8 cellular contexts compared by ENCODE assay signal in genomic region chr10:11683529-11684320, GRCh38. TPM values are rescaled to one million over a fixed set of nuclear protein-coding genes. Genes with fewer than 3 reads are reported as not detected.
DNase-seq lines count a peak whose midpoint lies in the region; ATAC-seq, FAIRE-seq and TF ChIP-seq lines count a peak whose summit lies in the region.
"Had no signal": no experiment of that assay in that cellular context is flagged by ENCODE, and none has a peak within 500 bp of the region (broad histone marks: within the 10 kb centered on the region; RNA-seq: fewer than 3 reads in every experiment).

No MANE protein-coding gene starts in this region.

- H3K9me3 Mint-ChIP-seq in Calu3 (ENCODE audit: low read depth, unreplicated experiment) = no peaks in the 10 kb centered on the region
- H3K9me3 Mint-ChIP-seq in activated T-helper 17 cell treated with anti-CD3 and anti-CD28 coated beads, Interleukin-2, amount 50 U/mL, for 72 hours = no peaks in the 10 kb centered on the region
- H3K9me3 Mint-ChIP-seq in natural killer cell = no peaks in the 10 kb centered on the region

- H3K4me3 Mint-ChIP-seq in Calu3 (ENCODE audit: low read depth, unreplicated experiment) (peak overlapping the region; percentile 67), natural killer cell (peak overlapping the region; percentile 72)
- H3K4me3 Mint-ChIP-seq in activated T-helper 17 cell treated with anti-CD3 and anti-CD28 coated beads, Interleukin-2, amount 50 U/mL, for 72 hours = peak overlapping the region; percentile 68

- H3K4me3 ChIP-seq in lower leg skin (ENCODE audit: low read depth, poor library complexity, severe bottlenecking) = no peak overlapping the region

- no TSS peak for BruUV-seq in Calu3 (replicated peaks; lab: Mats Ljungman, UMichigan)

- 88% methylated on average over 14 of the region's 14 CpGs for WGBS in lower leg skin, 2 donors

- H3K27me3 Mint-ChIP-seq in Calu3 (ENCODE audit: unreplicated experiment) = peaks cover 12% of the 10 kb centered on the region
- no peaks in the 10 kb centered on the region for H3K27me3 Mint-ChIP-seq in activated T-helper 17 cell treated with anti-CD3 and anti-CD28 coated beads, Interleukin-2, amount 50 U/mL, for 72 hours
- H3K27me3 Mint-ChIP-seq in natural killer cell (ENCODE audit: low read depth in 2 of 2) = peaks cover 11 to 13% of the 10 kb centered on the region in 2 donors

- intact Hi-C loops in Calu3 (cut with micrococcal nuclease; ENCODE audit: unreplicated experiment) (loop anchor here (1.0 to 2.0 kb wide), 2 partner anchors 73 to 131 kb away; partner anchors contain the start of gene USP6NL), natural killer cell (cut with micrococcal nuclease) (no loop called here), lower leg skin (cut with DNase I; ENCODE audit: low total_unique reads) (no loop called here)

- no peak for DNase-seq in Calu3
- no peak for DNase-seq in GM19239 (ENCODE audit: insufficient read length, low spot score)
- no peak for DNase-seq in natural killer cell
- no peak for DNase-seq in lower leg skin (ENCODE audit: low spot score in 2 of 2)
- no peak for DNase-seq in AG08396 (ENCODE audit: low spot score)
- DNase-seq: NCI-H1105 had no signal

- H3K36me3 Mint-ChIP-seq in Calu3 (ENCODE audit: insufficient read depth, unreplicated experiment) (peaks cover 19% of the 10 kb centered on the region), natural killer cell (no peaks in the 10 kb centered on the region)
- H3K36me3 Mint-ChIP-seq in activated T-helper 17 cell treated with anti-CD3 and anti-CD28 coated beads, Interleukin-2, amount 50 U/mL, for 72 hours (ENCODE audit: low read depth) = no peaks in the 10 kb centered on the region

- FAIRE-seq in GM19239 (lab: Jason Lieb, UNC) = peak; percentile 54

- H3K27ac Mint-ChIP-seq in Calu3 (ENCODE audit: unreplicated experiment) (peak overlapping the region; percentile 93), natural killer cell (peak overlapping the region; percentile 86 to 88)
- peak overlapping the region; percentile 74 for H3K27ac Mint-ChIP-seq in activated T-helper 17 cell treated with anti-CD3 and anti-CD28 coated beads, Interleukin-2, amount 50 U/mL, for 72 hours

- H3K4me1 Mint-ChIP-seq in Calu3 (ENCODE audit: low read depth, unreplicated experiment) = peaks cover 48% of the 10 kb centered on the region
- H3K4me1 Mint-ChIP-seq in activated T-helper 17 cell treated with anti-CD3 and anti-CD28 coated beads, Interleukin-2, amount 50 U/mL, for 72 hours = peaks cover 20% of the 10 kb centered on the region
- H3K4me1 Mint-ChIP-seq in natural killer cell = peaks cover 29 to 31% of the 10 kb centered on the region in 2 donors

- CTCF ChIA-PET in Calu3 (lab: Charles Lee) = interaction anchor here (0.7 kb wide), 1 partner anchor 9 kb away, joined by 4 read pairs; no protein-coding TSS in a partner anchor

- ATAC-seq in activated T-helper 17 cell treated with anti-CD3 and anti-CD28 coated beads, Interleukin-2, amount 50 U/mL, for 72 hours (replicated peaks) = no peak
- ATAC-seq in natural killer cell (no peak), HG03442 (IDR thresholded peaks at IDR 0.05; ENCODE audit: unreplicated experiment) (no peak)

- TF ChIP-seq CTCF in Calu3 (IDR thresholded peaks at IDR 0.05; ENCODE audit: unreplicated experiment) (no peak), natural killer cell (IDR thresholded peaks at IDR 0.05) (no peak), lower leg skin (IDR thresholded peaks at IDR 0.05) (no peak)

- TF ChIP-seq POLR2A in lower leg skin (IDR thresholded peaks at IDR 0.05) = no peak

RNA-seq across cellular contexts. Expression of gene ECHDC3, which starts 58.5 kb away (rescaled TPM):
- 24.7 and 28.5 TPM in 2 replicates for total RNA-seq in Calu3 (2022)
- 1 to 10 TPM in 1 of 2 donors, not detected in 1; 1.5 TPM for total RNA-seq in activated T-helper 17 cell treated with anti-CD3 and anti-CD28 coated beads, Interleukin-2, amount 50 U/mL, for 72 hours
- total RNA-seq in natural killer cell = 1 to 10 TPM in 1 of 3 donors, under 1 TPM in 1, not detected in 1; 0.38 to 4.8 TPM
- 100 to 1,000 TPM in 1 of 4 donors, 10 to 100 TPM in 3; 44.5 to 139 (median 89.4) TPM for total RNA-seq in lower leg skin
